ENCODE assay signal across 1 cellular context in genomic region chr11:73988227-73988626, GRCh38.
TF ChIP-seq lines count a peak whose summit lies in the region.

No MANE protein-coding gene starts in this region.

TF ChIP-seq in HepG2, 621 proteins besides CTCF, POLR2A, EP300 and RAD21:
- TF ChIP-seq PPARG (CRISPR knock-in tag; conservative IDR thresholded peaks at IDR 0.05) (no peak), ZNF121 (CRISPR knock-in tag; IDR thresholded peaks at IDR 0.05) (no peak), ZNF263 (CRISPR knock-in tag; IDR thresholded peaks at IDR 0.05) (peak; percentile 89), TEAD3 (CRISPR knock-in tag; optimal IDR thresholded peaks at IDR 0.05; ENCODE audit: borderline replicate concordance) (peak; percentile 12), ARNT2 (CRISPR knock-in tag; IDR thresholded peaks at IDR 0.05; ENCODE audit: low read depth) (no peak), HNF4A (CRISPR knock-in tag; IDR thresholded peaks at IDR 0.05) (peak; percentile 63; the same call in 1 of the 2 replicates)
